In the genomic region with DNA sequence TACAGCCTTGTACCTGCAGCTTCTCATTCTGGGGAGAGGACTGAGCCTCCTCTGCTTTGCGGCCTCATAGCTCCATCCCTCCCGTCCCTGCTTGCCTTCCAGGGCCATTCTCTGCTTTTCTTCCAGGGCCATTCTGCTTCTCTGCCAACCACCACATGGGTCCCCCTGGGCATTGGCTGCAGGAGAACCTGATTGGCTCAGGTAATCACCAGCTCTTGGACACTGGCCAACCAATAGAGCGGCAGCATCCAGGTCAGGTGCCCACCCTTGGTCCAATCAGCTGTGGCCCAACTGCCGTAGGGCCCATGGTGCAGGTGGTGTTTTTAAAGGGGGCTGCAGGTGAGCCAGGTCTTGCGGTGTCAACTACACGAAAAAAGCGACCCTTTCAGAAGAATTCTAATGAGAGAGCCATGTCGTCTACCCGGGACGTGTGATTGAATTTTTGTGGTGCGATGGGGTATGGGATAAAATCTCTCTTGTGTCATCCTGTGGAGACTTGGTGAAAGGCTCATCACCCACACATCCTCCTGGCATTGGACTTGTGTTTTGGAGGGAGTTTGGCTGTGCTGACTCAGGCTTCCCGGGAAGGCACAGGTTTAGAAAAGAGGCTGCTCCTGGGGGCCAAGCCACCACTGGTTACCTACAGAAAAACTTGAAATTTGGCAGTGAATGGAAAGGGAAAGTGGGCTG, we compare ENCODE assay signal across 17 cellular contexts. TPM values are rescaled to one million over a fixed set of nuclear protein-coding genes. Genes with fewer than 3 reads are reported as not detected.
DNase-seq lines count a peak whose midpoint lies in the region; ATAC-seq, FAIRE-seq and TF ChIP-seq lines count a peak whose summit lies in the region.
"Had no signal": no experiment of that assay in that cellular context is flagged by ENCODE, and none has a peak within 500 bp of the region (broad histone marks: within the 10 kb centered on the region; RNA-seq: fewer than 3 reads in every experiment).

No MANE protein-coding gene starts in this region.

- peaks cover 34% of the 10 kb centered on the region for H3K4me1 ChIP-seq in A549
- H3K4me1 ChIP-seq in tibial nerve = peaks cover 0 to 24% (median 3%) of the 10 kb centered on the region in 4 donors
- H3K4me1 ChIP-seq: vagina had no signal

- TF ChIP-seq RAD21 in A549 (conservative IDR thresholded peaks at IDR 0.05 in 1 of 2, IDR thresholded peaks at IDR 0.05 in 1 of 2) = no peak

- ATAC-seq in A549 (no peak), left ventricle myocardium superior (peak; percentile 38), HG02642 (IDR thresholded peaks at IDR 0.05; ENCODE audit: poor library complexity, unreplicated experiment) (no peak)

- POLR2A ChIA-PET in A549 (lab: Yijun Ruan, JAX) = no interaction called here

- H3K4me2 ChIP-seq in A549 = no peak overlapping the region

- no peak for FAIRE-seq in A549 (lab: Jason Lieb, UNC)
- FAIRE-seq: islet of Langerhans had no signal

- CTCF ChIA-PET in A549 (lab: Yijun Ruan, JAX) = interaction anchor here (0.6 to 1.1 kb wide), 2 partner anchors 51 to 94 kb away, joined by 3 read pairs; no protein-coding TSS in a partner anchor

- H3K36me3 ChIP-seq in tibial nerve = no peaks in the 10 kb centered on the region
- H3K36me3 ChIP-seq: vagina had no signal

- no peaks in the 10 kb centered on the region for H3K9me3 ChIP-seq in A549
- no peaks in the 10 kb centered on the region for H3K9me3 ChIP-seq in tibial nerve
- H3K9me3 ChIP-seq: vagina had no signal

- peaks cover 0 to 17% of the 10 kb centered on the region in 2 donors for H3K27me3 ChIP-seq in tibial nerve
- H3K27me3 ChIP-seq: vagina had no signal

- intact Hi-C loops in left ventricle myocardium superior (cut with micrococcal nuclease) = no loop called here

- H3K27ac ChIP-seq in A549 (no peak overlapping the region), tibial nerve (no peak overlapping the region)
- H3K27ac ChIP-seq: vagina had no signal

- DNase-seq in A549 (ENCODE audit: low read depth in 1 of 2, low spot score in 1 of 2) (no peak), EL (peak; percentile 56), NCI-H345 treated with DMSO at 0.1 percent for 48 hours (lab: John Stamatoyannopoulos, UW; ENCODE audit: unreplicated experiment) (peak; percentile 10), left ventricle myocardium superior (no peak), tibial nerve (ENCODE audit: low spot score in 2 of 2) (no peak), NCI-H2227 (lab: John Stamatoyannopoulos, UW; ENCODE audit: unreplicated experiment) (no peak), KG1 (lab: John Stamatoyannopoulos, UW) (no peak)
- DNase-seq: activated CD4-positive, alpha-beta T cell treated with anti-CD3 and anti-CD28 coated beads, Interleukin-2, amount 50 U/mL, for 1 hour; activated naive CD4-positive, alpha-beta T cell treated with anti-CD3 and anti-CD28 coated beads, Interleukin-2, amount 10 ng/mL, durations not matched to agents 7 days and 5 days; activated T-cell treated with anti-CD3 and anti-CD28 coated beads for 4 hours; AML-193; KBM-7; mesenchymal stem cell; nephron progenitor cell had no signal

- no peak for TF ChIP-seq POLR2A in A549 (IDR thresholded peaks at IDR 0.05; ENCODE audit: low read length)
- TF ChIP-seq POLR2A in tibial nerve (IDR thresholded peaks at IDR 0.05) = no peak

- no peak for TF ChIP-seq EP300 in A549 (IDR thresholded peaks at IDR 0.05)
- no peak for TF ChIP-seq EP300 in tibial nerve (IDR thresholded peaks at IDR 0.05)

- WGBS in A549 (ENCODE audit: missing lambda C conversion rate) = 89% methylated on average over 12 of the region's 12 CpGs
- 88 to 96% methylated on average over 12 of the region's 12 CpGs for WGBS in tibial nerve, 2 donors

- no peak overlapping the region for H3K4me3 ChIP-seq in A549
- H3K4me3 ChIP-seq in tibial nerve = no peak overlapping the region
- H3K4me3 ChIP-seq: vagina had no signal

- TF ChIP-seq CTCF in A549 (IDR thresholded peaks at IDR 0.05) (no peak), tibial nerve (IDR thresholded peaks at IDR 0.05) (no peak)

TF ChIP-seq in A549, 52 proteins besides CTCF, POLR2A, EP300 and RAD21:
- TF ChIP-seq CHD4 (IDR thresholded peaks at IDR 0.05; ENCODE audit: borderline replicate concordance) (no peak), TFCP2L1 (CRISPR knock-in tag; IDR thresholded peaks at IDR 0.05) (no peak), HOXA7 (CRISPR knock-in tag; IDR thresholded peaks at IDR 0.05) (no peak), PHF8 (IDR thresholded peaks at IDR 0.05; ENCODE audit: borderline replicate concordance, low read depth) (no peak), USF2 (IDR thresholded peaks at IDR 0.05) (peak; percentile 64)

RNA-seq across cellular contexts. Expression of gene PODXL, which starts 46.0 kb away (rescaled TPM):
- polyA plus RNA-seq in A549 (2011; rRNA removed) (13.2 and 16.7 TPM in 2 replicates), A549 (2017; fragmentation: RNase III; extraction: RNeasy Plus Mini Kit Qiagen cat#74134 plus additional on column Dnase treatment) (28.4 to 35.3 TPM (median 33.6 TPM) in 3 replicates)
- polyA plus RNA-seq in A549 (2012; cell fraction: cytosol; rRNA removed) = 17.5 and 19.7 TPM in 2 replicates
- polyA plus RNA-seq in A549 (2012; cell fraction: nucleus; rRNA removed) = 31.8 and 46.0 TPM in 2 replicates
- polyA minus RNA-seq in A549 (2011; rRNA and poly(A)+ RNA removed) = 22.7 and 24.9 TPM in 2 replicates
- total RNA-seq in left ventricle myocardium superior (61.2 TPM), tibial nerve (10 to 100 TPM; 12.1 to 40.8 (median 34.3) TPM)

Comparison
In these comparisons a context has a peak if more than half of its experiments do, and no peak if none do; other contexts are left out.
1. DNase-seq: peak in EL (single experiment) and NCI-H345 treated with DMSO at 0.1 percent for 48 hours (single experiment); none in A549 (0 of 2), left ventricle myocardium superior (single experiment), tibial nerve (0 of 2), NCI-H2227 (single experiment) and KG1 (single experiment).